19 cellular contexts compared by ENCODE assay signal in the genomic region with DNA sequence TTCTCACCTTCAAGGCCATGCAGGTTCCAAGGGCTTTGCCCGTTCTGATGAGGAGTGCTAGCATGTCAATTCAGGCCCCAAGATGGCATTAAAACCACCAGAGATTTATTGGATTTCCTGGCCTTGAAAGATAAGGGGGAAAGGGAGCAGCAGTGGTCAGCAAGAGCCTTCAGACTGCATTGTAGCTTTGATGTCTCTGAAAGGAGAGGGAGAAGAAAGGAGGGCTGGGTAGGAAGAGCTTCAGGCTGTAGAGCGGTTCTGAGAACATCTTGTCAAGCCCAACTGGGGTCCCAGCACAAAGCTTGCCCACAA. TPM values are rescaled to one million over a fixed set of nuclear protein-coding genes. Genes with fewer than 3 reads are reported as not detected.
"Had no signal": no experiment of that assay in that cellular context is flagged by ENCODE, and none has a peak within 500 bp of the region (broad histone marks: within the 10 kb centered on the region; RNA-seq: fewer than 3 reads in every experiment).

No MANE protein-coding gene starts in this region.

- H3K4me3 Mint-ChIP-seq: activated CD4-positive, alpha-beta T cell treated with anti-CD3 and anti-CD28 coated beads for 36 hours; activated naive CD8-positive, alpha-beta T cell treated with anti-CD3 and anti-CD28 coated beads for 36 hours; memory B cell; nephron had no signal

- H3K9me3 ChIP-seq: esophagus squamous epithelium, gastroesophageal sphincter, neutrophil, upper lobe of left lung had no signal

- H3K27me3 ChIP-seq: esophagus squamous epithelium, neutrophil, upper lobe of left lung had no signal

- H3K4me3 ChIP-seq: esophagus squamous epithelium, gastroesophageal sphincter, upper lobe of left lung had no signal

- H3K9me3 Mint-ChIP-seq: activated naive CD8-positive, alpha-beta T cell treated with anti-CD3 and anti-CD28 coated beads for 36 hours; memory B cell; nephron had no signal

- H3K36me3 ChIP-seq: esophagus squamous epithelium, gastroesophageal sphincter, neutrophil, upper lobe of left lung had no signal

- DNase-seq: activated CD4-positive, alpha-beta T cell treated with anti-CD3 and anti-CD28 coated beads for 36 hours; activated CD4-positive, alpha-beta T cell treated with anti-CD3 and anti-CD28 coated beads, Interleukin-2, amount 50 U/mL, for 4 hours; activated CD8-positive, alpha-beta memory T cell treated with anti-CD3 and anti-CD28 coated beads for 24 hours; activated naive CD4-positive, alpha-beta T cell treated with Interleukin-2 at 50 U/mL for 16 hours; activated naive CD8-positive, alpha-beta T cell treated with anti-CD3 and anti-CD28 coated beads for 36 hours; activated T-cell treated with anti-CD3 and anti-CD28 coated beads, Interleukin-2, amount 50 U/mL, for 48 hours; central memory CD4-positive, alpha-beta T cell; esophagus squamous epithelium; head of caudate nucleus; posterior cingulate gyrus; stimulated activated CD4-positive, alpha-beta T cell treated with anti-CD3 and anti-CD28 coated beads, Interleukin-4, amount 100 ng/mL, for 24 hours; stimulated activated naive CD8-positive, alpha-beta T cell treated with anti-CD3 and anti-CD28 coated beads, Interleukin-15, Interleukin-2, amounts not matched to agents 100 U/mL and 50 U/mL, for 24 hours; T-helper 1 cell; upper lobe of left lung had no signal

- H3K27ac Mint-ChIP-seq: activated CD4-positive, alpha-beta T cell treated with anti-CD3 and anti-CD28 coated beads for 36 hours; activated naive CD8-positive, alpha-beta T cell treated with anti-CD3 and anti-CD28 coated beads for 36 hours; memory B cell; nephron had no signal

- H3K36me3 Mint-ChIP-seq: activated naive CD8-positive, alpha-beta T cell treated with anti-CD3 and anti-CD28 coated beads for 36 hours; memory B cell had no signal

- H3K27ac ChIP-seq: esophagus squamous epithelium, gastroesophageal sphincter, neutrophil, upper lobe of left lung had no signal

- ATAC-seq: activated CD4-positive, alpha-beta T cell treated with anti-CD3 and anti-CD28 coated beads for 36 hours; gastroesophageal sphincter; sciatic nerve had no signal

- H3K27me3 Mint-ChIP-seq: activated CD4-positive, alpha-beta T cell treated with anti-CD3 and anti-CD28 coated beads for 36 hours; activated naive CD8-positive, alpha-beta T cell treated with anti-CD3 and anti-CD28 coated beads for 36 hours had no signal

RNA-seq across cellular contexts. Expression of a gene that starts 41.8 kb away (rescaled TPM):
- total RNA-seq: activated CD4-positive, alpha-beta T cell treated with anti-CD3 and anti-CD28 coated beads for 36 hours; activated naive CD8-positive, alpha-beta T cell treated with anti-CD3 and anti-CD28 coated beads for 36 hours had no signal
